ENCODE assay signal across 13 cellular contexts in genomic region chr7:55567495-55568070, GRCh38. TPM values are rescaled to one million over a fixed set of nuclear protein-coding genes. Genes with fewer than 3 reads are reported as not detected.
DNase-seq lines count a peak whose midpoint lies in the region; ATAC-seq and TF ChIP-seq lines count a peak whose summit lies in the region.
"Had no signal": no experiment of that assay in that cellular context is flagged by ENCODE, and none has a peak within 500 bp of the region (broad histone marks: within the 10 kb centered on the region; RNA-seq: fewer than 3 reads in every experiment).

No MANE protein-coding gene starts in this region.

- no peaks in the 10 kb centered on the region for H3K9me3 Mint-ChIP-seq in naive thymus-derived CD8-positive, alpha-beta T cell
- peaks cover 6% of the 10 kb centered on the region for H3K9me3 Mint-ChIP-seq in neural progenitor cell

- H3K9ac ChIP-seq in SU-DHL-6 (ENCODE audit: low read length): no peak overlapping the region
- H3K9ac ChIP-seq in neural progenitor cell: no peak overlapping the region
- H3K9ac ChIP-seq: parathyroid adenoma had no signal

- H3K4me2 ChIP-seq in DOHH2 (ENCODE audit: low read length) (peak overlapping the region; percentile 3; the same call in 1 of the 2 replicates), SU-DHL-6 (ENCODE audit: low read depth, low read length, poor library complexity, severe bottlenecking) (peak overlapping the region; percentile 20), neural progenitor cell (no peak overlapping the region)

- H3K36me3 Mint-ChIP-seq in naive thymus-derived CD8-positive, alpha-beta T cell: peaks cover 0 to 2% (median 0%) of the 10 kb centered on the region in 3 donors
- peaks cover 22% of the 10 kb centered on the region for H3K36me3 Mint-ChIP-seq in neural progenitor cell

- peaks cover 35 to 80% (median 74%) of the 10 kb centered on the region in 4 donors for H3K4me1 Mint-ChIP-seq in naive thymus-derived CD8-positive, alpha-beta T cell
- H3K4me1 Mint-ChIP-seq in neural progenitor cell: peaks cover 26% of the 10 kb centered on the region

- H3K4me3 Mint-ChIP-seq in naive thymus-derived CD8-positive, alpha-beta T cell: peak overlapping the region in 2 of 10 donors; percentile 2 to 73
- no peak overlapping the region for H3K4me3 Mint-ChIP-seq in neural progenitor cell

- H3F3A ChIP-seq in DOHH2 (ENCODE audit: control insufficient read depth, insufficient read depth) (peaks cover 16% of the 10 kb centered on the region), SU-DHL-6 (ENCODE audit: insufficient read depth) (peaks cover 12% of the 10 kb centered on the region; the same call in 1 of the 2 replicates), neural progenitor cell (ENCODE audit: low read depth) (peaks cover 21% of the 10 kb centered on the region)

- H3K27me3 ChIP-seq in DOHH2 (ENCODE audit: control insufficient read depth, low read length): no peaks in the 10 kb centered on the region
- H3K27me3 ChIP-seq in SU-DHL-6 (ENCODE audit: low read length): no peaks in the 10 kb centered on the region
- peaks cover 1% of the 10 kb centered on the region for H3K27me3 ChIP-seq in neural progenitor cell
- H3K27me3 ChIP-seq: breast epithelium, SJCRH30, uterus had no signal

- DNase-seq in naive thymus-derived CD8-positive, alpha-beta T cell: no peak
- no peak for DNase-seq in neural progenitor cell (ENCODE audit: low spot score)
- no peak for DNase-seq in foreskin melanocyte
- DNase-seq in cerebellar nuclear complex (lab: John Stamatoyannopoulos, UW): no peak
- DNase-seq: NCI-H1436 treated with DMSO at 0.1 percent for 48 hours, SJCRH30, uterus had no signal

- H2AFZ ChIP-seq in SU-DHL-6 (ENCODE audit: low read depth, low read length, severe bottlenecking) (no peak overlapping the region), neural progenitor cell (replicated peaks) (no peak overlapping the region)
- H2AFZ ChIP-seq: parathyroid adenoma had no signal

- no peaks in the 10 kb centered on the region for H3K27me3 Mint-ChIP-seq in naive thymus-derived CD8-positive, alpha-beta T cell
- peaks cover 2% of the 10 kb centered on the region for H3K27me3 Mint-ChIP-seq in neural progenitor cell (ENCODE audit: insufficient read depth, low read depth)

- peaks cover 93% of the 10 kb centered on the region for H3K79me2 ChIP-seq in DOHH2 (ENCODE audit: control insufficient read depth, low read length)
- H3K79me2 ChIP-seq in SU-DHL-6 (ENCODE audit: insufficient read depth, low read length): peaks cover 94% of the 10 kb centered on the region
- peaks cover 93% of the 10 kb centered on the region for H3K79me2 ChIP-seq in neural progenitor cell (ENCODE audit: low read depth)

- ATAC-seq in GM19463 (IDR thresholded peaks at IDR 0.05; ENCODE audit: unreplicated experiment) (peak; percentile 13), HG03354 (IDR thresholded peaks at IDR 0.05; ENCODE audit: poor library complexity, severe bottlenecking, unreplicated experiment) (no peak)
- no peak for ATAC-seq in naive thymus-derived CD8-positive, alpha-beta T cell

- no peak overlapping the region for H3K27ac ChIP-seq in DOHH2 (ENCODE audit: low read depth, low read length)
- 0 out of 2 replicates have a peak overlapping the region, but pooled peaks have one; percentile 6 for H3K27ac ChIP-seq in SU-DHL-6 (ENCODE audit: low read depth, low read length)
- no peak overlapping the region for H3K27ac ChIP-seq in neural progenitor cell
- H3K27ac ChIP-seq: breast epithelium, parathyroid adenoma, SJCRH30, uterus had no signal

- no peaks in the 10 kb centered on the region for H3K9me3 ChIP-seq in DOHH2 (ENCODE audit: control insufficient read depth, insufficient read depth, low read length)
- no peaks in the 10 kb centered on the region for H3K9me3 ChIP-seq in SU-DHL-6 (ENCODE audit: insufficient read depth, low read length)
- no peaks in the 10 kb centered on the region for H3K9me3 ChIP-seq in neural progenitor cell (ENCODE audit: low read depth)
- H3K9me3 ChIP-seq: breast epithelium, SJCRH30, uterus had no signal

- TF ChIP-seq CTCF in DOHH2 (IDR thresholded peaks at IDR 0.05; ENCODE audit: low read depth, low read length, poor library complexity, severe bottlenecking): no peak
- no peak for TF ChIP-seq CTCF in SU-DHL-6 (IDR thresholded peaks at IDR 0.05; ENCODE audit: insufficient read depth, low read length, poor library complexity, severe bottlenecking)
- TF ChIP-seq CTCF in neural progenitor cell (IDR thresholded peaks at IDR 0.05): no peak

- H3K36me3 ChIP-seq in DOHH2 (ENCODE audit: control insufficient read depth, low read length): peaks cover 20% of the 10 kb centered on the region
- no peaks in the 10 kb centered on the region for H3K36me3 ChIP-seq in SU-DHL-6 (ENCODE audit: low read length)
- H3K36me3 ChIP-seq in neural progenitor cell: no peaks in the 10 kb centered on the region
- H3K36me3 ChIP-seq: breast epithelium, uterus had no signal

- no peak overlapping the region for H3K4me3 ChIP-seq in DOHH2 (ENCODE audit: low read length)
- no peak overlapping the region for H3K4me3 ChIP-seq in SU-DHL-6 (ENCODE audit: insufficient read depth, low read length, poor library complexity, severe bottlenecking)
- H3K4me3 ChIP-seq in neural progenitor cell: no peak overlapping the region
- H3K4me3 ChIP-seq: breast epithelium, SJCRH30, uterus had no signal

- POLR2A ChIA-PET in naive thymus-derived CD8-positive, alpha-beta T cell (lab: Charles Lee): no interaction called here

- H4K20me1 ChIP-seq in DOHH2 (ENCODE audit: control insufficient read depth, insufficient read depth, low read depth, low read length) (peaks cover 31% of the 10 kb centered on the region), SU-DHL-6 (ENCODE audit: low read depth, low read length) (peaks cover 57% of the 10 kb centered on the region; the same call in 1 of the 2 replicates), neural progenitor cell (ENCODE audit: low read depth) (peaks cover 52% of the 10 kb centered on the region)

- no peaks in the 10 kb centered on the region for H3K9me2 ChIP-seq in DOHH2 (replicated peaks; ENCODE audit: control insufficient read depth, low read length)
- H3K9me2 ChIP-seq in SU-DHL-6 (replicated peaks; ENCODE audit: insufficient read depth, low read length): no peaks in the 10 kb centered on the region

- peaks cover 77% of the 10 kb centered on the region for H3K4me1 ChIP-seq in DOHH2 (ENCODE audit: control insufficient read depth, low read length)
- peaks cover 41% of the 10 kb centered on the region for H3K4me1 ChIP-seq in neural progenitor cell
- H3K4me1 ChIP-seq: SJCRH30, uterus had no signal

- H3K27ac Mint-ChIP-seq in naive thymus-derived CD8-positive, alpha-beta T cell: peak overlapping the region in 8 of 10 donors; percentile 15 to 83 (median 70)
- H3K27ac Mint-ChIP-seq in neural progenitor cell: no peak overlapping the region

RNA-seq across cellular contexts. Expression of gene VOPP1, which starts 4.7 kb away (rescaled TPM):
- total RNA-seq in naive thymus-derived CD8-positive, alpha-beta T cell: 10 to 100 TPM; 47.0 to 48.9 TPM
- 10 to 100 TPM; 19.5 to 31.5 (median 20.9) TPM for polyA plus RNA-seq in naive thymus-derived CD8-positive, alpha-beta T cell
- 46.6 and 55.9 TPM in 2 replicates for total RNA-seq in neural progenitor cell (ENCODE audit: low replicate concordance)
